Comparison of ENCODE assay signal across 8 cellular contexts in the genomic region with DNA sequence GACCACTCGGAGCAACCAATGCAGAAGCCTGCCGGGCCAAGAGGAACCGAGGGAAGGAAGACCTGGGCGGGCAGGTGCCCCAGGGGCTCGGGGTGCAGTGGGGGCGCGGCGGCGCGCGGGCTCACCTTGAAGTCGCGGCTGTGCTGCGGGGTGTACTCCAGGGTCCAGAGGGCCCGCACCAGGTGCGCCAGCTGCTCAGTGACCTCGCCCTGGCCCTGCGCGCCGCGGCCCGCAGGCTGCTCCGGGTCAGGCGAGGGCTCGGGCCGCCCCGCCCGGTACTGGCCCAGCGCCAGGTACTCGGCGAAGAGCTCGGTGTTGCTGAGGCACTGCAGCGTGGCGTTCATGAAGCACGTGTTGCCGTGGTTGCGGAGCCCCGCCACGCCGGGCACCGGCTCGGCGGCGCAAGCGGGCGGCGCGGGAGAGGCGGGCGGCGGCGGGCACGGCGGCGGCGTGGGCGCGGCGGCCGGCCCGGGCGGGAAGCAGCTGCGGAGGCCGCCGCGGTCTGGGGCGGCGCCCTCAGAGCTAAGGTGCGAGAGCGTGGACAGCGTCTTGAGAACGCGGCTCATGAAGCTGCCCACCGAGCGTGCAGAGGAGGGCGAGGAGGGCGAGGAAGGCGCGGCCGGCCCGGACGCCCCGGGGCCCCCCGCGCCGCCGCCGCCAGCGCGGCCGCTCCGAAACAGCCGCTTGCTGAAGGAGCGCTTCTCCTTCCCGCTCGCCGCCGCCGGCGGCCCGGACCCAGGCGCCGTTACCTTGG. TPM values are rescaled to one million over a fixed set of nuclear protein-coding genes. Genes with fewer than 3 reads are reported as not detected.
DNase-seq lines count a peak whose midpoint lies in the region; ATAC-seq and TF ChIP-seq lines count a peak whose summit lies in the region.

No MANE protein-coding gene starts in this region.

- H3K4me1 ChIP-seq in mucosa of descending colon (ENCODE audit: low read depth), result peaks cover 8% of the 10 kb centered on the region

- no peaks in the 10 kb centered on the region for H3K9me3 ChIP-seq in mucosa of descending colon

- H3K4me3 ChIP-seq in mucosa of descending colon, result peak overlapping the region; percentile 54

- TF ChIP-seq CTCF in mucosa of descending colon (IDR thresholded peaks at IDR 0.05), result no peak

- ATAC-seq in HG02870 (IDR thresholded peaks at IDR 0.05; ENCODE audit: unreplicated experiment) (peak; percentile 36), mucosa of descending colon (peak; percentile 72)

- peak; percentile 42 to 77 (median 72) for DNase-seq in NCI-H1417 (lab: John Stamatoyannopoulos, UW)
- DNase-seq in NCI-H1417 treated with DMSO at 0.1 percent for 48 hours (lab: John Stamatoyannopoulos, UW), result no peak
- DNase-seq in NCI-H2227 treated with DMSO at 0.1 percent for 48 hours (lab: John Stamatoyannopoulos, UW), result peak; percentile 57
- peak; percentile 60 for DNase-seq in activated CD8-positive, alpha-beta memory T cell treated with anti-CD3 and anti-CD28 coated beads, Interleukin-2, amount 50 U/mL, for 4 hours
- peak; percentile 19 for DNase-seq in epidermal melanocyte (ENCODE audit: insufficient read length, low spot score)
- peak; percentile 80 to 89 (median 87) for DNase-seq in mucosa of descending colon
- peak; percentile 52 for DNase-seq in stimulated activated CD8-positive, alpha-beta memory T cell treated with anti-CD3 and anti-CD28 coated beads, Interleukin-4, amount 100 ng/mL, for 48 hours

- intact Hi-C loops in mucosa of descending colon (cut with DNase I, micrococcal nuclease), result no loop called here

- no peaks in the 10 kb centered on the region for H3K36me3 ChIP-seq in mucosa of descending colon (ENCODE audit: low read depth)

RNA-seq across cellular contexts. Expression of a gene that starts 0.6 kb away (rescaled TPM):
- 10 to 100 TPM in 1 of 3 donors, 1 to 10 TPM in 2; 6.5 to 15.1 (median 7.7) TPM for total RNA-seq in mucosa of descending colon

RNA-seq across cellular contexts. Expression of a gene that starts 33.9 kb away (rescaled TPM):
- 10 to 100 TPM in 1 of 3 donors, 1 to 10 TPM in 2; 1.9 to 52.4 (median 4.2) TPM for total RNA-seq in mucosa of descending colon
